ENCODE assay signal across 8 cellular contexts in the genomic region with DNA sequence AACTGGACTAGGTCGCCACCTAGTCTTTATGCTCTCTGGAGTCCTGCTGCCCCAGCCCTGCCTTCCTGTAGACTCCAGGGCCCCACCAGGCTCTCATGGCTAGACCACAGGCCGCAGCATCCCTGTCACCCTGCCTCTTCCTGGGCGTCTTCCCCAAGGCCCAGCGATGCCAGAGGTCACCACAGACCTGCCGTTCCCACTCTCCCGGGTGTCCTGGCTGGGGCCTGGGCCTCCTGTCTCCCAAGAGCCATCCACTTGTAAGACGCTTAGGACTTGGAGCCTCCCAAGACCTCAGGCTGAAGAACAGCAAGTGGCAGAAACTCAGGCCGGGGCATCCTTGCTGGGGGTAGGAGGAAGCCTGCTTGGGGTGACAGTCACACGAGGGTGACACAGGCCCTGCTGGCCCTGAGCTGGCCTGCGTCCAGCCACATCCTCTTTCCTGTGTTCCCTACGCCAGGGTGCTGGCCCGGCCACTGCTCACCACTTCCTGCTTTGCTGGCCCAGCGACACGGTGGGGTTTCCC. TPM values are rescaled to one million over a fixed set of nuclear protein-coding genes. Genes with fewer than 3 reads are reported as not detected.
A peak's percentile ranks its signal among the peaks of the same experiment; 100 is the strongest.
DNase-seq lines count a peak whose midpoint lies in the region; FAIRE-seq and TF ChIP-seq lines count a peak whose summit lies in the region.

No MANE protein-coding gene starts in this region.

- H3K27ac Mint-ChIP-seq in T-helper 2 cell treated with Interferon-gamma antibody and Interleukin-4, amounts not matched to agents 5 μg/mL and 100 μg/mL, for 36 hours = peak overlapping the region; percentile 77
- H3K27ac Mint-ChIP-seq in glutamatergic neuron (ENCODE audit: unreplicated experiment) (peak overlapping the region; percentile 22), progenitor cell of endocrine pancreas (peak overlapping the region; percentile 62)

- DNase-seq in GM13976 (ENCODE audit: low spot score) = peak; percentile 63
- no peak for DNase-seq in T-helper 2 cell treated with Interferon-gamma antibody and Interleukin-4, amounts not matched to agents 5 μg/mL and 100 μg/mL, for 36 hours (ENCODE audit: low spot score)
- DNase-seq in glutamatergic neuron = peak; percentile 14
- DNase-seq in progenitor cell of endocrine pancreas (ENCODE audit: low spot score, unreplicated experiment) = no peak
- no peak for DNase-seq in GM19239 (ENCODE audit: insufficient read length, low spot score)
- no peak for DNase-seq in iPS-NIHi7 (ENCODE audit: extremely low spot score)
- DNase-seq in NCI-H1092 treated with DMSO at 0.1 percent for 48 hours (lab: John Stamatoyannopoulos, UW) = no peak
- no peak for DNase-seq in NCI-H524 treated with DMSO at 0.1 percent for 48 hours (lab: John Stamatoyannopoulos, UW)

- no peaks in the 10 kb centered on the region for H3K9me3 Mint-ChIP-seq in T-helper 2 cell treated with Interferon-gamma antibody and Interleukin-4, amounts not matched to agents 5 μg/mL and 100 μg/mL, for 36 hours
- H3K9me3 Mint-ChIP-seq in glutamatergic neuron (ENCODE audit: unreplicated experiment) (peaks cover under 1% of the 10 kb centered on the region), progenitor cell of endocrine pancreas (ENCODE audit: low read depth) (no peaks in the 10 kb centered on the region)

- H3K4me3 Mint-ChIP-seq in T-helper 2 cell treated with Interferon-gamma antibody and Interleukin-4, amounts not matched to agents 5 μg/mL and 100 μg/mL, for 36 hours = peak overlapping the region; percentile 35
- H3K4me3 Mint-ChIP-seq in glutamatergic neuron (ENCODE audit: unreplicated experiment) = no peak overlapping the region
- H3K4me3 Mint-ChIP-seq in progenitor cell of endocrine pancreas (ENCODE audit: low read depth) = no peak overlapping the region

- H3K36me3 Mint-ChIP-seq in T-helper 2 cell treated with Interferon-gamma antibody and Interleukin-4, amounts not matched to agents 5 μg/mL and 100 μg/mL, for 36 hours (ENCODE audit: low read depth) = peaks cover 15% of the 10 kb centered on the region
- H3K36me3 Mint-ChIP-seq in glutamatergic neuron (ENCODE audit: unreplicated experiment) = no peaks in the 10 kb centered on the region
- H3K36me3 Mint-ChIP-seq in progenitor cell of endocrine pancreas (ENCODE audit: insufficient read depth) = no peaks in the 10 kb centered on the region

- no peak for TF ChIP-seq CTCF in GM13976 (IDR thresholded peaks at IDR 0.05; ENCODE audit: borderline replicate concordance, control extremely low read depth, extremely low read depth, insufficient read depth, missing control alignments)
- TF ChIP-seq CTCF in glutamatergic neuron (IDR thresholded peaks at IDR 0.05; ENCODE audit: partially characterized antibody, unreplicated experiment) = no peak
- no peak for TF ChIP-seq CTCF in progenitor cell of endocrine pancreas (IDR thresholded peaks at IDR 0.05; ENCODE audit: unreplicated experiment)

- no peak for FAIRE-seq in GM19239 (lab: Jason Lieb, UNC)

- H3K4me1 Mint-ChIP-seq in T-helper 2 cell treated with Interferon-gamma antibody and Interleukin-4, amounts not matched to agents 5 μg/mL and 100 μg/mL, for 36 hours (ENCODE audit: low read depth) = peaks cover 13% of the 10 kb centered on the region
- H3K4me1 Mint-ChIP-seq in glutamatergic neuron (ENCODE audit: low read depth, unreplicated experiment) = peaks cover 3% of the 10 kb centered on the region
- H3K4me1 Mint-ChIP-seq in progenitor cell of endocrine pancreas (ENCODE audit: low read depth) = peaks cover 3% of the 10 kb centered on the region

- no peaks in the 10 kb centered on the region for H3K27me3 Mint-ChIP-seq in T-helper 2 cell treated with Interferon-gamma antibody and Interleukin-4, amounts not matched to agents 5 μg/mL and 100 μg/mL, for 36 hours (ENCODE audit: low read depth)
- H3K27me3 Mint-ChIP-seq in glutamatergic neuron (ENCODE audit: unreplicated experiment) (peaks cover 3% of the 10 kb centered on the region), progenitor cell of endocrine pancreas (no peaks in the 10 kb centered on the region)

- in situ Hi-C loops in GM13976 (cut with MboI; ENCODE audit: low sequenced_read_pairs, unreplicated experiment) = no loop called here

RNA-seq across cellular contexts. Expression of a gene that starts 2.0 kb away (rescaled TPM):
- total RNA-seq in glutamatergic neuron (ENCODE audit: unreplicated experiment) (47.2 TPM), progenitor cell of endocrine pancreas (33.6 and 35.5 TPM in 2 replicates)

RNA-seq across cellular contexts. Expression of a gene that starts 6.3 kb away (rescaled TPM):
- 136 TPM for total RNA-seq in glutamatergic neuron (ENCODE audit: unreplicated experiment)
- total RNA-seq in progenitor cell of endocrine pancreas = 113 and 125 TPM in 2 replicates

RNA-seq across cellular contexts. Expression of a gene that starts 26.7 kb away (rescaled TPM):
- total RNA-seq in glutamatergic neuron (ENCODE audit: unreplicated experiment) = 0.22 TPM
- total RNA-seq in progenitor cell of endocrine pancreas = not detected in 2 replicates

RNA-seq across cellular contexts. Expression of a gene that starts 32.9 kb away (rescaled TPM):
- total RNA-seq in glutamatergic neuron (ENCODE audit: unreplicated experiment) = 0.86 TPM
- total RNA-seq in progenitor cell of endocrine pancreas = 6.7 and 8.0 TPM in 2 replicates

Comparison
In these comparisons a context has a peak if more than half of its experiments do, and no peak if none do; other contexts are left out.
1. DNase-seq: peak in GM13976 (single experiment) and glutamatergic neuron (single experiment); none in T-helper 2 cell treated with Interferon-gamma antibody and Interleukin-4, amounts not matched to agents 5 μg/mL and 100 μg/mL, for 36 hours (single experiment), progenitor cell of endocrine pancreas (single experiment), GM19239 (single experiment), iPS-NIHi7 (single experiment), NCI-H1092 treated with DMSO at 0.1 percent for 48 hours (single experiment) and NCI-H524 treated with DMSO at 0.1 percent for 48 hours (single experiment).
2. H3K27ac Mint-ChIP-seq: peak in every context shown above with its lines; median percentile 77 in T-helper 2 cell treated with Interferon-gamma antibody and Interleukin-4, amounts not matched to agents 5 μg/mL and 100 μg/mL, for 36 hours; 62 in progenitor cell of endocrine pancreas; 22 in glutamatergic neuron.